Comparison of ENCODE assay signal across 10 cellular contexts in the genomic region with DNA sequence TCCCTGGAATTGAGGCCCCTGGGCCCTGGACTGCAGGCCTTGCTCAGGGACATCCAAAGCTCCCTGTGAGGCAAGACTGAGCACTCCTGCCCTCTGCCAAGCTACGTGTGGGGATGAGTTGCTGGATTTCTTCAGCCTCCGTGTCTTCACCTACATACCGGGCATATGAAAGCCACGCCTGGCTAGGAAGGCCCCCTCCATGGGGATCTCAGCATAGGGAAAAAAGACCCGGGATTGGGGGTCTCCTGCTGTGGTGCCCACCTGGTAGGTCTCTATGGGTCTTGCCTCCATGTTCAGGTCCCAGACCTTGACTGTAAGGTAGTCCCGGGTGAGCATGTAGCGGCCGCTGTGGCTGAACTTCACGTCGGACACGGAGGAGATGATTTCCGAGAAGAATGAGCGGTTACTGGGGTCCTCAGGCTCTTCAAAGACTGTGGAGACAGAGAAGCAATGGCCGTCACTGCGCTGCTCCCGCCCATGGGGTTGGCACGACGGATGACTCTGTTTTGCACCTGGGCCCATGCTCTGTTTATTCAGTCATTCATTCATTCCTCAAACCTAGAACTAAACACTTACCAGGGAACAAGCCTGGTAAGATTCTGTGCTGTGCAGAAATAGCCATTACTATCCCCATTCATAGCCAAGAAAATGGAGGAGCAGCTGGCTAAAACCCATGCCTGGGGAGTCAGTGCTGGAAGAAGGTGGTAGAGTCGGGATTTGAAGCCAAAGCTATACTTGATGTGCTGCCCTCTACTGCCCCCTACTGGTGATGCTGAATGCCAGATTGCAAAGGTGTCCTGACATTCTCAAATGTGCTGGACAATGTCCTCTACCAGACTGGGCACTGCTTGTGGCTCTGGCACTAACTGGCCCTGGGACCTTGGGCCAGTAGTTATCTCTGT.
DNase-seq lines count a peak whose midpoint lies in the region; ATAC-seq and TF ChIP-seq lines count a peak whose summit lies in the region.
"Had no signal": no experiment of that assay in that cellular context is flagged by ENCODE, and none has a peak within 500 bp of the region (broad histone marks: within the 10 kb centered on the region; RNA-seq: fewer than 3 reads in every experiment).

No MANE protein-coding gene starts in this region.

- peaks cover 4% of the 10 kb centered on the region for H3K9me3 ChIP-seq in lower lobe of right lung
- H3K9me3 ChIP-seq in MG63 = no peaks in the 10 kb centered on the region

- no peaks in the 10 kb centered on the region; the same call in 1 of the 2 replicates for H3K27me3 Mint-ChIP-seq in WTC11 (ENCODE audit: low read depth)

- peaks cover 2% of the 10 kb centered on the region for H3K36me3 Mint-ChIP-seq in WTC11
- H3K36me3 Mint-ChIP-seq: CD4-positive, CD25-positive, alpha-beta regulatory T cell had no signal

- POLR2A ChIA-PET in WTC11 (lab: Charles Lee) = no interaction called here

- H3K27ac Mint-ChIP-seq in WTC11 = no peak overlapping the region
- H3K27ac Mint-ChIP-seq: CD4-positive, CD25-positive, alpha-beta regulatory T cell; naive thymus-derived CD8-positive, alpha-beta T cell had no signal

- H3K4me3 ChIP-seq in lower lobe of right lung (no peak overlapping the region), MG63 (no peak overlapping the region)

- no peak overlapping the region for H3K27ac ChIP-seq in lower lobe of right lung

- no peaks in the 10 kb centered on the region for H3K4me1 ChIP-seq in lower lobe of right lung

- intact Hi-C loops in lower lobe of right lung (cut with DNase I) = no loop called here

- peaks cover 26% of the 10 kb centered on the region for H3K9me3 Mint-ChIP-seq in WTC11

- H3K36me3 ChIP-seq in lower lobe of right lung (no peaks in the 10 kb centered on the region), MG63 (no peaks in the 10 kb centered on the region)

- H3K4me1 Mint-ChIP-seq in WTC11 = peaks cover 19% of the 10 kb centered on the region

- peaks cover 38% of the 10 kb centered on the region for H3K27me3 ChIP-seq in lower lobe of right lung (ENCODE audit: low read depth)
- no peaks in the 10 kb centered on the region for H3K27me3 ChIP-seq in MG63

- TF ChIP-seq CTCF in GM13977 (IDR thresholded peaks at IDR 0.05; ENCODE audit: extremely low read depth, insufficient read depth, missing control alignments) (peak; percentile 45), WTC11 (IDR thresholded peaks at IDR 0.05) (peak; percentile 41; the same call in 1 of the 2 replicates), lower lobe of right lung (IDR thresholded peaks at IDR 0.05) (peak; percentile 38)

- CTCF ChIA-PET in WTC11 (lab: Charles Lee) = interaction anchor here (0.5 to 15.7 kb wide), 19 partner anchors 8 to 335 kb away, joined by 3 to 713 read pairs (median 4); partner anchors contain the start of gene WFS1

- H3K4me3 Mint-ChIP-seq in WTC11 = no peak overlapping the region
- H3K4me3 Mint-ChIP-seq: CD4-positive, CD25-positive, alpha-beta regulatory T cell; naive thymus-derived CD8-positive, alpha-beta T cell had no signal

- DNase-seq in NCI-H345 (lab: John Stamatoyannopoulos, UW) (peak; percentile 8), NCI-H345 treated with DMSO at 0.1 percent for 48 hours (lab: John Stamatoyannopoulos, UW; ENCODE audit: unreplicated experiment) (no peak), GM13977 (ENCODE audit: low spot score) (peak; percentile 46), WTC11 (ENCODE audit: low spot score) (no peak), lower lobe of right lung (no peak), NCI-H1694 (lab: John Stamatoyannopoulos, UW) (no peak), MG63 (no peak)

- in situ Hi-C loops in GM13977 (cut with MboI; ENCODE audit: low pct_unique_long_range_greater_than_20kb, low sequenced_read_pairs, unreplicated experiment) = no loop called here

- ATAC-seq in WTC11 (no peak), lower lobe of right lung (no peak), GM21619 (IDR thresholded peaks at IDR 0.05; ENCODE audit: unreplicated experiment) (no peak)
- ATAC-seq: naive thymus-derived CD8-positive, alpha-beta T cell had no signal

TF ChIP-seq in WTC11, 78 proteins besides CTCF, POLR2A, EP300 and RAD21:
- TF ChIP-seq, protein P1, sequence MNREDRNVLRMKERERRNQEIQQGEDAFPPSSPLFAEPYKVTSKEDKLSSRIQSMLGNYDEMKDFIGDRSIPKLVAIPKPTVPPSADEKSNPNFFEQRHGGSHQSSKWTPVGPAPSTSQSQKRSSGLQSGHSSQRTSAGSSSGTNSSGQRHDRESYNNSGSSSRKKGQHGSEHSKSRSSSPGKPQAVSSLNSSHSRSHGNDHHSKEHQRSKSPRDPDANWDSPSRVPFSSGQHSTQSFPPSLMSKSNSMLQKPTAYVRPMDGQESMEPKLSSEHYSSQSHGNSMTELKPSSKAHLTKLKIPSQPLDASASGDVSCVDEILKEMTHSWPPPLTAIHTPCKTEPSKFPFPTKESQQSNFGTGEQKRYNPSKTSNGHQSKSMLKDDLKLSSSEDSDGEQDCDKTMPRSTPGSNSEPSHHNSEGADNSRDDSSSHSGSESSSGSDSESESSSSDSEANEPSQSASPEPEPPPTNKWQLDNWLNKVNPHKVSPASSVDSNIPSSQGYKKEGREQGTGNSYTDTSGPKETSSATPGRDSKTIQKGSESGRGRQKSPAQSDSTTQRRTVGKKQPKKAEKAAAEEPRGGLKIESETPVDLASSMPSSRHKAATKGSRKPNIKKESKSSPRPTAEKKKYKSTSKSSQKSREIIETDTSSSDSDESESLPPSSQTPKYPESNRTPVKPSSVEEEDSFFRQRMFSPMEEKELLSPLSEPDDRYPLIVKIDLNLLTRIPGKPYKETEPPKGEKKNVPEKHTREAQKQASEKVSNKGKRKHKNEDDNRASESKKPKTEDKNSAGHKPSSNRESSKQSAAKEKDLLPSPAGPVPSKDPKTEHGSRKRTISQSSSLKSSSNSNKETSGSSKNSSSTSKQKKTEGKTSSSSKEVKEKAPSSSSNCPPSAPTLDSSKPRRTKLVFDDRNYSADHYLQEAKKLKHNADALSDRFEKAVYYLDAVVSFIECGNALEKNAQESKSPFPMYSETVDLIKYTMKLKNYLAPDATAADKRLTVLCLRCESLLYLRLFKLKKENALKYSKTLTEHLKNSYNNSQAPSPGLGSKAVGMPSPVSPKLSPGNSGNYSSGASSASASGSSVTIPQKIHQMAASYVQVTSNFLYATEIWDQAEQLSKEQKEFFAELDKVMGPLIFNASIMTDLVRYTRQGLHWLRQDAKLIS (CRISPR knock-in tag; IDR thresholded peaks at IDR 0.05; ENCODE audit: borderline replicate concordance) = no peak
- TF ChIP-seq, protein P2, sequence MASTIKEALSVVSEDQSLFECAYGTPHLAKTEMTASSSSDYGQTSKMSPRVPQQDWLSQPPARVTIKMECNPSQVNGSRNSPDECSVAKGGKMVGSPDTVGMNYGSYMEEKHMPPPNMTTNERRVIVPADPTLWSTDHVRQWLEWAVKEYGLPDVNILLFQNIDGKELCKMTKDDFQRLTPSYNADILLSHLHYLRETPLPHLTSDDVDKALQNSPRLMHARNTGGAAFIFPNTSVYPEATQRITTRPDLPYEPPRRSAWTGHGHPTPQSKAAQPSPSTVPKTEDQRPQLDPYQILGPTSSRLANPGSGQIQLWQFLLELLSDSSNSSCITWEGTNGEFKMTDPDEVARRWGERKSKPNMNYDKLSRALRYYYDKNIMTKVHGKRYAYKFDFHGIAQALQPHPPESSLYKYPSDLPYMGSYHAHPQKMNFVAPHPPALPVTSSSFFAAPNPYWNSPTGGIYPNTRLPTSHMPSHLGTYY (CRISPR knock-in tag; IDR thresholded peaks at IDR 0.05) = no peak
- TF ChIP-seq IRF2 (CRISPR knock-in tag; IDR thresholded peaks at IDR 0.05; ENCODE audit: borderline replicate concordance, low read depth) (no peak), RORB (CRISPR knock-in tag; IDR thresholded peaks at IDR 0.05) (no peak), SP1 (CRISPR knock-in tag; conservative IDR thresholded peaks at IDR 0.05) (no peak), NR1H2 (CRISPR knock-in tag; IDR thresholded peaks at IDR 0.05) (no peak)

Comparison
In these comparisons a context has a peak if more than half of its experiments do, and no peak if none do; other contexts are left out.
1. DNase-seq: peak in NCI-H345 (single experiment) and GM13977 (single experiment); none in NCI-H345 treated with DMSO at 0.1 percent for 48 hours (single experiment), WTC11 (single experiment), lower lobe of right lung (single experiment), NCI-H1694 (single experiment) and MG63 (single experiment).
2. Peak in every context shown above with its lines, with median percentiles within 50 percentile points of each other: CTCF ChIP-seq.